Comparison of ENCODE assay signal across 1 cellular context in genomic region chr4:6179362-6179761, GRCh38.
TF ChIP-seq lines count a peak whose summit lies in the region.

No MANE protein-coding gene starts in this region.

TF ChIP-seq in GM12878, 131 proteins besides CTCF, POLR2A, EP300 and RAD21 (continued from another document):
- TF ChIP-seq, protein P1, sequence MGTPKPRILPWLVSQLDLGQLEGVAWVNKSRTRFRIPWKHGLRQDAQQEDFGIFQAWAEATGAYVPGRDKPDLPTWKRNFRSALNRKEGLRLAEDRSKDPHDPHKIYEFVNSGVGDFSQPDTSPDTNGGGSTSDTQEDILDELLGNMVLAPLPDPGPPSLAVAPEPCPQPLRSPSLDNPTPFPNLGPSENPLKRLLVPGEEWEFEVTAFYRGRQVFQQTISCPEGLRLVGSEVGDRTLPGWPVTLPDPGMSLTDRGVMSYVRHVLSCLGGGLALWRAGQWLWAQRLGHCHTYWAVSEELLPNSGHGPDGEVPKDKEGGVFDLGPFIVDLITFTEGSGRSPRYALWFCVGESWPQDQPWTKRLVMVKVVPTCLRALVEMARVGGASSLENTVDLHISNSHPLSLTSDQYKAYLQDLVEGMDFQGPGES (IDR thresholded peaks at IDR 0.05): no peak
- TF ChIP-seq EED (IDR thresholded peaks at IDR 0.05; ENCODE audit: low read depth) (peak; percentile 66; the same call in 1 of the 2 replicates), MEF2A (IDR thresholded peaks at IDR 0.05; ENCODE audit: insufficient read depth, low read depth, low read length) (0 out of 2 replicates have a peak, but pooled peaks have one; percentile 18), SPI1 (IDR thresholded peaks at IDR 0.05; ENCODE audit: borderline replicate concordance, insufficient read depth, low read depth, low read length) (peak; percentile 44; the same call in 1 of the 2 replicates), CBFB (IDR thresholded peaks at IDR 0.05; ENCODE audit: low read depth) (0 out of 2 replicates have a peak, but pooled peaks have one; percentile 43), HDGF (IDR thresholded peaks at IDR 0.05) (0 out of 2 replicates have a peak, but pooled peaks have one; percentile 24), CREM (IDR thresholded peaks at IDR 0.05; ENCODE audit: low read depth) (no peak), JUND (IDR thresholded peaks at IDR 0.05; ENCODE audit: low read depth, low read length) (no peak), MLLT1 (IDR thresholded peaks at IDR 0.05) (0 out of 2 replicates have a peak, but pooled peaks have one; percentile 22), PAX5 (IDR thresholded peaks at IDR 0.05; ENCODE audit: borderline replicate concordance, low read depth, low read length) (no peak), RUNX3 (IDR thresholded peaks at IDR 0.05; ENCODE audit: low read length) (peak; percentile 94)
- TF ChIP-seq, protein P2, sequence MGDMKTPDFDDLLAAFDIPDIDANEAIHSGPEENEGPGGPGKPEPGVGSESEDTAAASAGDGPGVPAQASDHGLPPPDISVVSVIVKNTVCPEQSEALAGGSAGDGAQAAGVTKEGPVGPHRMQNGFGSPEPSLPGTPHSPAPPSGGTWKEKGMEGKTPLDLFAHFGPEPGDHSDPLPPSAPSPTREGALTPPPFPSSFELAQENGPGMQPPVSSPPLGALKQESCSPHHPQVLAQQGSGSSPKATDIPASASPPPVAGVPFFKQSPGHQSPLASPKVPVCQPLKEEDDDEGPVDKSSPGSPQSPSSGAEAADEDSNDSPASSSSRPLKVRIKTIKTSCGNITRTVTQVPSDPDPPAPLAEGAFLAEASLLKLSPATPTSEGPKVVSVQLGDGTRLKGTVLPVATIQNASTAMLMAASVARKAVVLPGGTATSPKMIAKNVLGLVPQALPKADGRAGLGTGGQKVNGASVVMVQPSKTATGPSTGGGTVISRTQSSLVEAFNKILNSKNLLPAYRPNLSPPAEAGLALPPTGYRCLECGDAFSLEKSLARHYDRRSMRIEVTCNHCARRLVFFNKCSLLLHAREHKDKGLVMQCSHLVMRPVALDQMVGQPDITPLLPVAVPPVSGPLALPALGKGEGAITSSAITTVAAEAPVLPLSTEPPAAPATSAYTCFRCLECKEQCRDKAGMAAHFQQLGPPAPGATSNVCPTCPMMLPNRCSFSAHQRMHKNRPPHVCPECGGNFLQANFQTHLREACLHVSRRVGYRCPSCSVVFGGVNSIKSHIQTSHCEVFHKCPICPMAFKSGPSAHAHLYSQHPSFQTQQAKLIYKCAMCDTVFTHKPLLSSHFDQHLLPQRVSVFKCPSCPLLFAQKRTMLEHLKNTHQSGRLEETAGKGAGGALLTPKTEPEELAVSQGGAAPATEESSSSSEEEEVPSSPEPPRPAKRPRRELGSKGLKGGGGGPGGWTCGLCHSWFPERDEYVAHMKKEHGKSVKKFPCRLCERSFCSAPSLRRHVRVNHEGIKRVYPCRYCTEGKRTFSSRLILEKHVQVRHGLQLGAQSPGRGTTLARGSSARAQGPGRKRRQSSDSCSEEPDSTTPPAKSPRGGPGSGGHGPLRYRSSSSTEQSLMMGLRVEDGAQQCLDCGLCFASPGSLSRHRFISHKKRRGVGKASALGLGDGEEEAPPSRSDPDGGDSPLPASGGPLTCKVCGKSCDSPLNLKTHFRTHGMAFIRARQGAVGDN (IDR thresholded peaks at IDR 0.05): no peak
